ENCODE assay signal across 10 cellular contexts in the genomic region with DNA sequence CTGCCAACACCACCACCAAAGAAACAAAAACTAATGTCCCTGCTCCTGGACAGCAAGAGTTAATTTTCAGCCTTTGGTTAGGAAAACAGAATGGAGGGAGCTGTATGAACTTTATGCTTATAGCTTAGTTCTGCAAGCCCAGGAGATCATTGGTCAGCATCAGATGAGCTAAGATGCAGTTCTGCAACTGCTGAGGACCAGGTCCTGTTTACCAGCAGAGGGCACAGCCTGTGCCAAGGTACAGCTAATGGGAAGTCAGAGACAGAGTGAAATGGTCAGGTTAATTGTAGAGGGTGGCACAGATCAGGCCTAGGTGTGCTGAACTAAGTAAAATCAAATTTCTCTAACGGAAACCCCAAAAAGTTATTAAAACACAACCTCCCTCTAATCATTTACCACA.
DNase-seq lines count a peak whose midpoint lies in the region; ATAC-seq, FAIRE-seq and TF ChIP-seq lines count a peak whose summit lies in the region.
"Had no signal": no experiment of that assay in that cellular context is flagged by ENCODE, and none has a peak within 500 bp of the region (broad histone marks: within the 10 kb centered on the region; RNA-seq: fewer than 3 reads in every experiment).

No MANE protein-coding gene starts in this region.

- CTCF ChIA-PET in HepG2 (lab: Yijun Ruan, JAX; ENCODE audit: low intra/inter-chr PET ratio, low total read pairs): no interaction called here

- in situ Hi-C loops in HepG2 (cut with HindIII; ENCODE audit: extremely low pct_ligation_motif_present, low pct_unique_long_range_greater_than_20kb): no loop called here

- H3K79me2 ChIP-seq in HepG2 (ENCODE audit: insufficient read depth, low read length): no peaks in the 10 kb centered on the region

- no TSS peak for BruUV-seq in HepG2 (replicated peaks; lab: Mats Ljungman, UMichigan)

- POLR2A ChIA-PET in HepG2 (lab: Yijun Ruan, JAX): no interaction called here

- peak; percentile 33 to 52 for TF ChIP-seq RAD21 in liver (IDR thresholded peaks at IDR 0.05)
- no peak for TF ChIP-seq RAD21 in HepG2 (CRISPR knock-in tag; IDR thresholded peaks at IDR 0.05)

- TF ChIP-seq EP300 in HepG2 (IDR thresholded peaks at IDR 0.05; ENCODE audit: low read depth in 2 of 2, low read length in 2 of 2): no peak
- TF ChIP-seq EP300 in HepG2 (CRISPR knock-in tag; IDR thresholded peaks at IDR 0.05; ENCODE audit: borderline replicate concordance): no peak

- 86% methylated on average over 1 of the region's 1 CpG for WGBS in liver
- 47% methylated on average over 1 of the region's 1 CpG for WGBS in HepG2 (ENCODE audit: low lambda C conversion rate)

- H3K27me3 ChIP-seq in liver (ENCODE audit: control insufficient read depth in 4 of 4, insufficient read depth in 4 of 4, low read length in 3 of 4) (no peaks in the 10 kb centered on the region), HepG2 (ENCODE audit: control insufficient read depth in 1 of 2, insufficient read depth in 2 of 2, low read length in 2 of 2) (no peaks in the 10 kb centered on the region)

- 0 out of 2 replicates have a peak, but pooled peaks cover 2% of the 10 kb centered on the region for H4K20me1 ChIP-seq in HepG2 (ENCODE audit: insufficient read depth, low read length)

- ATAC-seq in HepG2: no peak

- H3K4me1 ChIP-seq in liver (ENCODE audit: control insufficient read depth in 4 of 4, insufficient read depth in 4 of 4, low read length in 3 of 4) (no peaks in the 10 kb centered on the region), HepG2 (ENCODE audit: insufficient read depth, low read length) (no peaks in the 10 kb centered on the region)

- intact Hi-C loops in HepG2 (cut with micrococcal nuclease; ENCODE audit: unreplicated experiment): no loop called here

- no peak overlapping the region for H3K4me2 ChIP-seq in HepG2 (ENCODE audit: low read depth, low read length)

- H3K27ac ChIP-seq in liver (ENCODE audit: low read depth in 1 of 2, low read length in 2 of 2): no peak overlapping the region
- H3K27ac ChIP-seq in HepG2 (ENCODE audit: extremely low read length, insufficient read depth, low read length): no peak overlapping the region

- FAIRE-seq in HepG2 (lab: Jason Lieb, UNC): no peak

- H3K9ac ChIP-seq in liver (ENCODE audit: low read depth in 1 of 2, low read length in 2 of 2) (no peak overlapping the region), HepG2 (ENCODE audit: insufficient read depth, low read depth, low read length) (no peak overlapping the region)

- H3K9me3 ChIP-seq in liver (ENCODE audit: control insufficient read depth in 4 of 4, low read length in 3 of 4) (no peaks in the 10 kb centered on the region), HepG2 (ENCODE audit: low read length) (no peaks in the 10 kb centered on the region)

- TF ChIP-seq POLR2A in HepG2 (IDR thresholded peaks at IDR 0.05; ENCODE audit: insufficient read depth in 1 of 2, low read depth in 2 of 2, low read length in 2 of 2): no peak

- H2AFZ ChIP-seq in HepG2 (ENCODE audit: low read length): no peak overlapping the region

- DNase-seq in HepG2 (ENCODE audit: low spot score): no peak
- DNase-seq in NCI-H226: peak; percentile 60
- DNase-seq in fibroblast of the conjunctiva (ENCODE audit: low read depth): peak; percentile 30
- DNase-seq in islet precursor cell: no peak
- DNase-seq in stimulated activated CD4-positive, alpha-beta T cell treated with anti-CD3 and anti-CD28 coated beads, Interleukin-2, amount 100 ng/mL, for 48 hours: no peak
- DNase-seq in ecto neural progenitor cell (ENCODE audit: low spot score): no peak
- no peak for DNase-seq in activated CD4-positive, alpha-beta T cell treated with anti-CD3 and anti-CD28 coated beads for 48 hours
- DNase-seq: immature natural killer cell, NCI-H146 had no signal

- H3K36me3 ChIP-seq in liver (ENCODE audit: control insufficient read depth in 4 of 4, insufficient read depth in 3 of 4, low read depth in 1 of 4, low read length in 3 of 4): no peaks in the 10 kb centered on the region
- H3K36me3 ChIP-seq in HepG2 (replicated peaks in 1 of 2; ENCODE audit: control insufficient read depth in 1 of 2, insufficient read depth in 2 of 2, low read length in 2 of 2): no peaks in the 10 kb centered on the region

- H3K4me3 ChIP-seq in liver (ENCODE audit: low read depth in 1 of 3, low read length in 3 of 3): no peak overlapping the region
- no peak overlapping the region for H3K4me3 ChIP-seq in HepG2 (replicated peaks in 1 of 3; ENCODE audit: insufficient read depth in 1 of 3, low read depth in 2 of 3, low read length in 3 of 3)

- peak; percentile 18 for TF ChIP-seq CTCF in liver (IDR thresholded peaks at IDR 0.05; ENCODE audit: low read depth, low read length, missing input control)
- no peak for TF ChIP-seq CTCF in HepG2 (CRISPR knock-in tag; IDR thresholded peaks at IDR 0.05)

TF ChIP-seq in liver, 16 proteins besides CTCF, POLR2A, EP300 and RAD21 (continues in another document):
- TF ChIP-seq GABPA (IDR thresholded peaks at IDR 0.05 in 1 of 2, conservative IDR thresholded peaks at IDR 0.05 in 1 of 2) (no peak), YY1 (IDR thresholded peaks at IDR 0.05) (no peak), JUND (IDR thresholded peaks at IDR 0.05) (no peak), HNF4A (conservative IDR thresholded peaks at IDR 0.05) (no peak), NR2F2 (IDR thresholded peaks at IDR 0.05) (no peak), RXRA (IDR thresholded peaks at IDR 0.05) (no peak), TAF1 (conservative IDR thresholded peaks at IDR 0.05) (no peak), SP1 (IDR thresholded peaks at IDR 0.05) (no peak)
- TF ChIP-seq, protein P1, sequence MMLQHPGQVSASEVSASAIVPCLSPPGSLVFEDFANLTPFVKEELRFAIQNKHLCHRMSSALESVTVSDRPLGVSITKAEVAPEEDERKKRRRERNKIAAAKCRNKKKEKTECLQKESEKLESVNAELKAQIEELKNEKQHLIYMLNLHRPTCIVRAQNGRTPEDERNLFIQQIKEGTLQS (IDR thresholded peaks at IDR 0.05): no peak
- TF ChIP-seq, protein P2, sequence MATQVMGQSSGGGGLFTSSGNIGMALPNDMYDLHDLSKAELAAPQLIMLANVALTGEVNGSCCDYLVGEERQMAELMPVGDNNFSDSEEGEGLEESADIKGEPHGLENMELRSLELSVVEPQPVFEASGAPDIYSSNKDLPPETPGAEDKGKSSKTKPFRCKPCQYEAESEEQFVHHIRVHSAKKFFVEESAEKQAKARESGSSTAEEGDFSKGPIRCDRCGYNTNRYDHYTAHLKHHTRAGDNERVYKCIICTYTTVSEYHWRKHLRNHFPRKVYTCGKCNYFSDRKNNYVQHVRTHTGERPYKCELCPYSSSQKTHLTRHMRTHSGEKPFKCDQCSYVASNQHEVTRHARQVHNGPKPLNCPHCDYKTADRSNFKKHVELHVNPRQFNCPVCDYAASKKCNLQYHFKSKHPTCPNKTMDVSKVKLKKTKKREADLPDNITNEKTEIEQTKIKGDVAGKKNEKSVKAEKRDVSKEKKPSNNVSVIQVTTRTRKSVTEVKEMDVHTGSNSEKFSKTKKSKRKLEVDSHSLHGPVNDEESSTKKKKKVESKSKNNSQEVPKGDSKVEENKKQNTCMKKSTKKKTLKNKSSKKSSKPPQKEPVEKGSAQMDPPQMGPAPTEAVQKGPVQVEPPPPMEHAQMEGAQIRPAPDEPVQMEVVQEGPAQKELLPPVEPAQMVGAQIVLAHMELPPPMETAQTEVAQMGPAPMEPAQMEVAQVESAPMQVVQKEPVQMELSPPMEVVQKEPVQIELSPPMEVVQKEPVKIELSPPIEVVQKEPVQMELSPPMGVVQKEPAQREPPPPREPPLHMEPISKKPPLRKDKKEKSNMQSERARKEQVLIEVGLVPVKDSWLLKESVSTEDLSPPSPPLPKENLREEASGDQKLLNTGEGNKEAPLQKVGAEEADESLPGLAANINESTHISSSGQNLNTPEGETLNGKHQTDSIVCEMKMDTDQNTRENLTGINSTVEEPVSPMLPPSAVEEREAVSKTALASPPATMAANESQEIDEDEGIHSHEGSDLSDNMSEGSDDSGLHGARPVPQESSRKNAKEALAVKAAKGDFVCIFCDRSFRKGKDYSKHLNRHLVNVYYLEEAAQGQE (IDR thresholded peaks at IDR 0.05): no peak

TF ChIP-seq in HepG2, 621 proteins besides CTCF, POLR2A, EP300 and RAD21:
- TF ChIP-seq ZNF674 (CRISPR knock-in tag; IDR thresholded peaks at IDR 0.05; ENCODE audit: low read depth): no peak
- TF ChIP-seq POLR2AphosphoS2 (IDR thresholded peaks at IDR 0.05; ENCODE audit: low read depth, low read length): no peak
- TF ChIP-seq SAP130 (CRISPR knock-in tag; IDR thresholded peaks at IDR 0.05; ENCODE audit: low read depth): no peak
- TF ChIP-seq, protein P1 (CRISPR knock-in tag; IDR thresholded peaks at IDR 0.05): no peak
- TF ChIP-seq MIER3 (CRISPR knock-in tag; IDR thresholded peaks at IDR 0.05; ENCODE audit: borderline replicate concordance): no peak
- TF ChIP-seq NR2C2 (CRISPR knock-in tag; IDR thresholded peaks at IDR 0.05; ENCODE audit: borderline replicate concordance): no peak
- TF ChIP-seq ZFP36L2 (CRISPR knock-in tag; IDR thresholded peaks at IDR 0.05): no peak
- no peak for TF ChIP-seq PREB (CRISPR knock-in tag; IDR thresholded peaks at IDR 0.05)
- no peak for TF ChIP-seq HDAC6 (IDR thresholded peaks at IDR 0.05; ENCODE audit: low read depth, low read length)
- TF ChIP-seq ZNF564 (CRISPR knock-in tag; IDR thresholded peaks at IDR 0.05): no peak

Comparison
In these comparisons a context has a peak if more than half of its experiments do, and no peak if none do; other contexts are left out.
1. DNase-seq: peak in NCI-H226 (single experiment) and fibroblast of the conjunctiva (single experiment); none in HepG2 (single experiment), islet precursor cell (single experiment), stimulated activated CD4-positive, alpha-beta T cell treated with anti-CD3 and anti-CD28 coated beads, Interleukin-2, amount 100 ng/mL, for 48 hours (0 of 2), ecto neural progenitor cell (single experiment) and activated CD4-positive, alpha-beta T cell treated with anti-CD3 and anti-CD28 coated beads for 48 hours (single experiment).